ENCODE assay signal across 4 cellular contexts in genomic region chr1:211024901-211025300, GRCh38.
"Had no signal": no experiment of that assay in that cellular context is flagged by ENCODE, and none has a peak within 500 bp of the region (broad histone marks: within the 10 kb centered on the region; RNA-seq: fewer than 3 reads in every experiment).

No MANE protein-coding gene starts in this region.

- DNase-seq: H7, HFFc6, IMR-90, KG1 had no signal
